2 cellular contexts compared by ENCODE assay signal in the genomic region with DNA sequence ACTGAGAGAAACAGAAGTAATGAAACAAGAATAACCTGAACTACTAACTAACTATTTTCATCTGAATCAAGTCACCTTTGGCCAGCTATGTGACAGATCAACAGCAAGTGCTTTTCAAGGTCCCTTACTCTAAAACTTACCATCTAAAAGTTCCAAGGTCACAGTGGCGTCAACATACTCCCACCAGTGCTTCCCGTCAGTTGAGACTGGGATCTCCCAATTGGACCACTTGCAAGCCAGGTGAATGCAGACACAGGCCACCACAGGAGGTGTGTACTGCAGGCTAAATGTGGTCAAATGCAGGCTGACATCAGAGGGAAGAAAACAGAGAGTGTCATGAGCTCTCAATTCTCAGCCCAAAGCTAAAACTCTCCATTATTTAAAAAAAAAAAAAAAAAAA.
A peak's percentile ranks its signal among the peaks of the same experiment; 100 is the strongest.
TF ChIP-seq lines count a peak whose summit lies in the region.

No MANE protein-coding gene starts in this region.

TF ChIP-seq in HepG2, 621 proteins besides CTCF, POLR2A, EP300 and RAD21:
- TF ChIP-seq SAP130 (CRISPR knock-in tag; IDR thresholded peaks at IDR 0.05; ENCODE audit: low read depth) (peak; percentile 35; the same call in 1 of the 2 replicates), RBM22 (optimal IDR thresholded peaks at IDR 0.05; ENCODE audit: low read length) (peak; percentile 54), POLR2AphosphoS2 (IDR thresholded peaks at IDR 0.05; ENCODE audit: low read depth, low read length) (0 out of 2 replicates have a peak, but pooled peaks have one; percentile 67), HNF4A (CRISPR knock-in tag; IDR thresholded peaks at IDR 0.05) (0 out of 2 replicates have a peak, but pooled peaks have one; percentile 10), ZBTB8A (CRISPR knock-in tag; IDR thresholded peaks at IDR 0.05; ENCODE audit: borderline replicate concordance, low read depth) (no peak)
- TF ChIP-seq, protein P1, sequence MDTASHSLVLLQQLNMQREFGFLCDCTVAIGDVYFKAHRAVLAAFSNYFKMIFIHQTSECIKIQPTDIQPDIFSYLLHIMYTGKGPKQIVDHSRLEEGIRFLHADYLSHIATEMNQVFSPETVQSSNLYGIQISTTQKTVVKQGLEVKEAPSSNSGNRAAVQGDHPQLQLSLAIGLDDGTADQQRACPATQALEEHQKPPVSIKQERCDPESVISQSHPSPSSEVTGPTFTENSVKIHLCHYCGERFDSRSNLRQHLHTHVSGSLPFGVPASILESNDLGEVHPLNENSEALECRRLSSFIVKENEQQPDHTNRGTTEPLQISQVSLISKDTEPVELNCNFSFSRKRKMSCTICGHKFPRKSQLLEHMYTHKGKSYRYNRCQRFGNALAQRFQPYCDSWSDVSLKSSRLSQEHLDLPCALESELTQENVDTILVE (CRISPR knock-in tag; IDR thresholded peaks at IDR 0.05), result no peak

TF ChIP-seq in HCT116, 20 proteins besides CTCF, POLR2A, EP300 and RAD21:
- TF ChIP-seq, protein P2, sequence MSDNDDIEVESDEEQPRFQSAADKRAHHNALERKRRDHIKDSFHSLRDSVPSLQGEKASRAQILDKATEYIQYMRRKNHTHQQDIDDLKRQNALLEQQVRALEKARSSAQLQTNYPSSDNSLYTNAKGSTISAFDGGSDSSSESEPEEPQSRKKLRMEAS (IDR thresholded peaks at IDR 0.05), result no peak
- TF ChIP-seq ZNF274 (IDR thresholded peaks at IDR 0.05; ENCODE audit: low read depth, low read length), result no peak
- no peak for TF ChIP-seq FOSL1 (IDR thresholded peaks at IDR 0.05; ENCODE audit: low read depth)
- TF ChIP-seq EGR1 (IDR thresholded peaks at IDR 0.05; ENCODE audit: low read depth), result no peak
- TF ChIP-seq ZFX (IDR thresholded peaks at IDR 0.05), result no peak
